Comparison of ENCODE assay signal across 25 cellular contexts in genomic region chr7:135410546-135410942, GRCh38.
"Had no signal": no experiment of that assay in that cellular context is flagged by ENCODE, and none has a peak within 500 bp of the region (broad histone marks: within the 10 kb centered on the region; RNA-seq: fewer than 3 reads in every experiment).

No MANE protein-coding gene starts in this region.

- H3K9me3 ChIP-seq: left lung, lower lobe of right lung, pancreas, prostate gland, spleen, suprapubic skin, tibial nerve, uterus had no signal

- DNase-seq: hypothalamus; immature natural killer cell; islet precursor cell; kidney glomerular epithelial cell; left colon; left lung; lower lobe of right lung; mammary epithelial cell; mesenchymal stem cell; naive thymus-derived CD8-positive, alpha-beta T cell; nucleus accumbens; pancreas; posterior cingulate gyrus; retina; right cardiac atrium; spleen; stimulated activated CD4-positive, alpha-beta T cell treated with anti-CD3 and anti-CD28 coated beads, Interleukin-4, amount 100 ng/mL, for 24 hours; stimulated activated naive CD4-positive, alpha-beta T cell; uterus had no signal

- ATAC-seq: left colon; left lung; lower lobe of right lung; naive thymus-derived CD8-positive, alpha-beta T cell; pancreas; right cardiac atrium; sciatic nerve; stimulated activated effector memory CD8-positive, alpha-beta T cell treated with anti-CD3 and anti-CD28 coated beads, Interleukin-12 subunit alpha, Interleukin-12 subunit beta, amount 100 ng/mL, for 72 hours had no signal

- H3K4me1 ChIP-seq: left lung, lower lobe of right lung, pancreas, prostate gland, spleen, suprapubic skin, tibial nerve, uterus had no signal

- H3K4me3 ChIP-seq: left lung, lower lobe of right lung, pancreas, prostate gland, skin epidermis, spleen, suprapubic skin, tibial nerve, uterus had no signal

- H3K27ac ChIP-seq: left lung, lower lobe of right lung, pancreas, prostate gland, skin epidermis, spleen, suprapubic skin, tibial nerve, uterus had no signal

- H3K27me3 ChIP-seq: left lung, pancreas, spleen, suprapubic skin, tibial nerve, uterus had no signal

- FAIRE-seq: pancreas had no signal

- H3K36me3 ChIP-seq: pancreas, prostate gland, uterus had no signal
